8 cellular contexts compared by ENCODE assay signal in genomic region chr11:64743591-64744543, GRCh38. TPM values are rescaled to one million over a fixed set of nuclear protein-coding genes. Genes with fewer than 3 reads are reported as not detected.
A peak's percentile ranks its signal among the peaks of the same experiment; 100 is the strongest.
DNase-seq lines count a peak whose midpoint lies in the region; ATAC-seq, FAIRE-seq and TF ChIP-seq lines count a peak whose summit lies in the region.

Gene RASGRP2 (minus strand): TSS chr11:64744142. CDS start chr11:64742866, 1,276 bp downstream.

- peak; percentile 35 for TF ChIP-seq CTCF in RWPE2 (IDR thresholded peaks at IDR 0.05; ENCODE audit: poor library complexity, severe bottlenecking)
- TF ChIP-seq CTCF in pancreas (IDR thresholded peaks at IDR 0.05): peak in 1 of 4 donors; percentile 37
- TF ChIP-seq CTCF in tibial nerve (IDR thresholded peaks at IDR 0.05): peak; percentile 51 to 75 (median 70)

- H3K36me3 ChIP-seq in RWPE2 (ENCODE audit: low read depth) (no peaks in the 10 kb centered on the region), pancreas (no peaks in the 10 kb centered on the region), tibial nerve (peaks cover 0 to 11% (median 0%) of the 10 kb centered on the region in 3 donors)

- H3K27ac ChIP-seq in RWPE2 (ENCODE audit: poor library complexity, severe bottlenecking) (no peak within 1 kb of the TSS), pancreas (peak within 1 kb of the TSS in 2 of 4 donors; percentile 18 to 33), tibial nerve (peak within 1 kb of the TSS; percentile 66 to 93 (median 87))

- peak within 1 kb of the TSS; percentile 25 for H3K4me3 ChIP-seq in RWPE2 (ENCODE audit: severe bottlenecking)
- peak within 1 kb of the TSS in 3 of 4 donors; percentile 25 to 61 (median 32) for H3K4me3 ChIP-seq in pancreas
- H3K4me3 ChIP-seq in tibial nerve: peak within 1 kb of the TSS; percentile 35 to 72 (median 56)

- ATAC-seq in RWPE2 (ENCODE audit: low read depth) (peak; percentile 35), pancreas (peak; percentile 44 to 69 (median 61)), HG03354 (IDR thresholded peaks at IDR 0.05; ENCODE audit: poor library complexity, severe bottlenecking, unreplicated experiment) (no peak)

- TF ChIP-seq EP300 in tibial nerve (IDR thresholded peaks at IDR 0.05): peak in 1 of 2 donors; percentile 20

- peaks cover 4% of the 10 kb centered on the region for H3K4me1 ChIP-seq in RWPE2 (ENCODE audit: insufficient read depth, poor library complexity, severe bottlenecking)
- H3K4me1 ChIP-seq in pancreas: peaks cover 9 to 30% (median 26%) of the 10 kb centered on the region in 3 donors
- H3K4me1 ChIP-seq in tibial nerve: peaks cover 0 to 52% (median 34%) of the 10 kb centered on the region in 4 donors

- no peak for FAIRE-seq in pancreas (lab: Jason Lieb, UNC)

- intact Hi-C loops in head of caudate nucleus (cut with DNase I) (no loop called here), pancreas (cut with DNase I) (no loop called here)

- peak; percentile 36 for DNase-seq in NCI-H2196 (lab: John Stamatoyannopoulos, UW; ENCODE audit: unreplicated experiment)
- no peak for DNase-seq in NCI-H2196 treated with DMSO at 0.1 percent for 48 hours (lab: John Stamatoyannopoulos, UW; ENCODE audit: unreplicated experiment)
- no peak for DNase-seq in RWPE2 (ENCODE audit: low spot score)
- peak; percentile 72 for DNase-seq in activated gamma-delta T cell treated with anti-CD3 and anti-CD28 coated beads, Interleukin-2, amount 50 U/mL, for 16 hours (ENCODE audit: low read depth)
- peak in 41 of 42 donors; percentile 39 to 89 (median 78) for DNase-seq in head of caudate nucleus
- peak in 5 of 6 donors; percentile 59 to 89 (median 75) for DNase-seq in pancreas
- peak; percentile 56 to 68 for DNase-seq in tibial nerve (ENCODE audit: low spot score in 2 of 2)

- H3K27me3 ChIP-seq in RWPE2 (ENCODE audit: insufficient read depth, poor library complexity, severe bottlenecking): peaks cover 23% of the 10 kb centered on the region
- peaks cover 0 to 16% (median 3%) of the 10 kb centered on the region in 4 donors for H3K27me3 ChIP-seq in pancreas
- H3K27me3 ChIP-seq in tibial nerve: peaks cover 0 to 37% of the 10 kb centered on the region in 2 donors

- TF ChIP-seq POLR2A in tibial nerve (IDR thresholded peaks at IDR 0.05): no peak

- 2 to 4% methylated on average over 52 to 57 of the region's 57 CpGs for WGBS in pancreas, 2 donors
- WGBS in tibial nerve, 2 donors: 2 to 3% methylated on average over 28 to 56 of the region's 57 CpGs

- H3K9me3 ChIP-seq in RWPE2 (ENCODE audit: severe bottlenecking): no peaks in the 10 kb centered on the region
- no peaks in the 10 kb centered on the region for H3K9me3 ChIP-seq in pancreas
- no peaks in the 10 kb centered on the region for H3K9me3 ChIP-seq in tibial nerve

RNA-seq across cellular contexts. Expression of gene RASGRP2, which starts in this region (rescaled TPM):
- total RNA-seq in pancreas: 1 to 10 TPM in 5 of 6 donors, under 1 TPM in 1; 0.91 to 2.8 (median 2.2) TPM
- 10 to 100 TPM; 11.2 to 12.4 TPM for polyA plus RNA-seq in pancreas
- 10 to 100 TPM; 35.4 to 87.0 (median 59.0) TPM for total RNA-seq in tibial nerve

Comparison
In these comparisons a context has a peak if more than half of its experiments do, and no peak if none do; other contexts are left out.
1. RNA of gene RASGRP2 (total RNA-seq): 35.4 to 87.0 TPM in tibial nerve; 0.91 to 2.8 TPM in pancreas; every median in the first group is over 4 times any median in the second.
2. DNase-seq: peak in NCI-H2196 (single experiment), activated gamma-delta T cell treated with anti-CD3 and anti-CD28 coated beads, Interleukin-2, amount 50 U/mL, for 16 hours (single experiment), head of caudate nucleus (41 of 42), pancreas (5 of 6) and tibial nerve (2 of 2); none in NCI-H2196 treated with DMSO at 0.1 percent for 48 hours (single experiment) and RWPE2 (single experiment).
3. Peak in every context shown above with its lines, with median percentiles within 50 percentile points of each other: H3K4me3 ChIP-seq.